Comparison of ENCODE assay signal across 4 cellular contexts in the genomic region with DNA sequence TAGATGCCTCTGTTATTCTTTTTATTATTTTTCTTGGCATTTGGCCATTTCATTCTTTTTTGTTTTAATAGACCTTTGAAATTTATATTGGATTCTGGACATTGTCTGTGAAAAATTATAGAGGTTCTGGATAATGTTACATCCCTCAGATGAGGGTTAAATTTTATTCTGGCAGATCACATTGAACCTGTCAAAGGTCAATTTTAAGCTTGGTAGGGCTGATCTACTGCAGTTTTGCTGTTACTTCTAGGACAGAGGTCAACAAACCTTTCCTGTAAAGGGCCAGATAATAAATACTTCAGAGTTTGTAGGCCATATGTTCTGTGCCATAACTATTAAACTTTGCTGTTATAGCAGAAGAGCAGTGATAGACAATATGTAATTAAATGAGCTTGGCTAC.
TF ChIP-seq lines count a peak whose summit lies in the region.

No MANE protein-coding gene starts in this region.

TF ChIP-seq in SK-N-SH, 30 proteins besides CTCF, POLR2A, EP300 and RAD21 (continued from another document):
- TF ChIP-seq, protein P1, sequence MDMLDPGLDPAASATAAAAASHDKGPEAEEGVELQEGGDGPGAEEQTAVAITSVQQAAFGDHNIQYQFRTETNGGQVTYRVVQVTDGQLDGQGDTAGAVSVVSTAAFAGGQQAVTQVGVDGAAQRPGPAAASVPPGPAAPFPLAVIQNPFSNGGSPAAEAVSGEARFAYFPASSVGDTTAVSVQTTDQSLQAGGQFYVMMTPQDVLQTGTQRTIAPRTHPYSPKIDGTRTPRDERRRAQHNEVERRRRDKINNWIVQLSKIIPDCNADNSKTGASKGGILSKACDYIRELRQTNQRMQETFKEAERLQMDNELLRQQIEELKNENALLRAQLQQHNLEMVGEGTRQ (IDR thresholded peaks at IDR 0.05; ENCODE audit: borderline replicate concordance, low read depth, low read length) = no peak
- TF ChIP-seq, protein P2, sequence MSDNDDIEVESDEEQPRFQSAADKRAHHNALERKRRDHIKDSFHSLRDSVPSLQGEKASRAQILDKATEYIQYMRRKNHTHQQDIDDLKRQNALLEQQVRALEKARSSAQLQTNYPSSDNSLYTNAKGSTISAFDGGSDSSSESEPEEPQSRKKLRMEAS (IDR thresholded peaks at IDR 0.05; ENCODE audit: low read depth) = no peak

TF ChIP-seq in SK-N-SH treated with all-trans-retinoic acid at 6 μM for 48 hours, 23 proteins besides CTCF, POLR2A, EP300 and RAD21 (continued from another document and continues in another):
- no peak for TF ChIP-seq GLIS3 (CRISPR knock-in tag; IDR thresholded peaks at IDR 0.05)
- TF ChIP-seq, protein P3, sequence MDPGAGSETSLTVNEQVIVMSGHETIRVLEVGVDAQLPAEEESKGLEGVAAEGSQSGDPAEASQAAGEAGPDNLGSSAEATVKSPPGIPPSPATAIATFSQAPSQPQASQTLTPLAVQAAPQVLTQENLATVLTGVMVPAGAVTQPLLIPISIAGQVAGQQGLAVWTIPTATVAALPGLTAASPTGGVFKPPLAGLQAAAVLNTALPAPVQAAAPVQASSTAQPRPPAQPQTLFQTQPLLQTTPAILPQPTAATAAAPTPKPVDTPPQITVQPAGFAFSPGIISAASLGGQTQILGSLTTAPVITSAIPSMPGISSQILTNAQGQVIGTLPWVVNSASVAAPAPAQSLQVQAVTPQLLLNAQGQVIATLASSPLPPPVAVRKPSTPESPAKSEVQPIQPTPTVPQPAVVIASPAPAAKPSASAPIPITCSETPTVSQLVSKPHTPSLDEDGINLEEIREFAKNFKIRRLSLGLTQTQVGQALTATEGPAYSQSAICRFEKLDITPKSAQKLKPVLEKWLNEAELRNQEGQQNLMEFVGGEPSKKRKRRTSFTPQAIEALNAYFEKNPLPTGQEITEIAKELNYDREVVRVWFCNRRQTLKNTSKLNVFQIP (CRISPR knock-in tag; IDR thresholded peaks at IDR 0.05; ENCODE audit: borderline replicate concordance, low read depth) = no peak
- TF ChIP-seq PPARA (CRISPR knock-in tag; IDR thresholded peaks at IDR 0.05; ENCODE audit: borderline replicate concordance) = no peak
- no peak for TF ChIP-seq ZNF565 (CRISPR knock-in tag; conservative IDR thresholded peaks at IDR 0.05; ENCODE audit: low read depth)
- no peak for TF ChIP-seq TCF4 (CRISPR knock-in tag; IDR thresholded peaks at IDR 0.05; ENCODE audit: borderline replicate concordance)
- TF ChIP-seq RARB (CRISPR knock-in tag; IDR thresholded peaks at IDR 0.05) = no peak
- TF ChIP-seq ESRRG (CRISPR knock-in tag; IDR thresholded peaks at IDR 0.05) = no peak
- TF ChIP-seq, protein P4, sequence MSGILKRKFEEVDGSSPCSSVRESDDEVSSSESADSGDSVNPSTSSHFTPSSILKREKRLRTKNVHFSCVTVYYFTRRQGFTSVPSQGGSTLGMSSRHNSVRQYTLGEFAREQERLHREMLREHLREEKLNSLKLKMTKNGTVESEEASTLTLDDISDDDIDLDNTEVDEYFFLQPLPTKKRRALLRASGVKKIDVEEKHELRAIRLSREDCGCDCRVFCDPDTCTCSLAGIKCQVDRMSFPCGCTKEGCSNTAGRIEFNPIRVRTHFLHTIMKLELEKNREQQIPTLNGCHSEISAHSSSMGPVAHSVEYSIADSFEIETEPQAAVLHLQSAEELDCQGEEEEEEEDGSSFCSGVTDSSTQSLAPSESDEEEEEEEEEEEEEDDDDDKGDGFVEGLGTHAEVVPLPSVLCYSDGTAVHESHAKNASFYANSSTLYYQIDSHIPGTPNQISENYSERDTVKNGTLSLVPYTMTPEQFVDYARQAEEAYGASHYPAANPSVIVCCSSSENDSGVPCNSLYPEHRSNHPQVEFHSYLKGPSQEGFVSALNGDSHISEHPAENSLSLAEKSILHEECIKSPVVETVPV (CRISPR knock-in tag; IDR thresholded peaks at IDR 0.05) = no peak
- no peak for TF ChIP-seq ISL1 (CRISPR knock-in tag; IDR thresholded peaks at IDR 0.05)
- no peak for TF ChIP-seq OSR1 (CRISPR knock-in tag; IDR thresholded peaks at IDR 0.05)

TF ChIP-seq in liver, 16 proteins besides CTCF, POLR2A, EP300 and RAD21 (continued from another document):
- TF ChIP-seq, protein P5, sequence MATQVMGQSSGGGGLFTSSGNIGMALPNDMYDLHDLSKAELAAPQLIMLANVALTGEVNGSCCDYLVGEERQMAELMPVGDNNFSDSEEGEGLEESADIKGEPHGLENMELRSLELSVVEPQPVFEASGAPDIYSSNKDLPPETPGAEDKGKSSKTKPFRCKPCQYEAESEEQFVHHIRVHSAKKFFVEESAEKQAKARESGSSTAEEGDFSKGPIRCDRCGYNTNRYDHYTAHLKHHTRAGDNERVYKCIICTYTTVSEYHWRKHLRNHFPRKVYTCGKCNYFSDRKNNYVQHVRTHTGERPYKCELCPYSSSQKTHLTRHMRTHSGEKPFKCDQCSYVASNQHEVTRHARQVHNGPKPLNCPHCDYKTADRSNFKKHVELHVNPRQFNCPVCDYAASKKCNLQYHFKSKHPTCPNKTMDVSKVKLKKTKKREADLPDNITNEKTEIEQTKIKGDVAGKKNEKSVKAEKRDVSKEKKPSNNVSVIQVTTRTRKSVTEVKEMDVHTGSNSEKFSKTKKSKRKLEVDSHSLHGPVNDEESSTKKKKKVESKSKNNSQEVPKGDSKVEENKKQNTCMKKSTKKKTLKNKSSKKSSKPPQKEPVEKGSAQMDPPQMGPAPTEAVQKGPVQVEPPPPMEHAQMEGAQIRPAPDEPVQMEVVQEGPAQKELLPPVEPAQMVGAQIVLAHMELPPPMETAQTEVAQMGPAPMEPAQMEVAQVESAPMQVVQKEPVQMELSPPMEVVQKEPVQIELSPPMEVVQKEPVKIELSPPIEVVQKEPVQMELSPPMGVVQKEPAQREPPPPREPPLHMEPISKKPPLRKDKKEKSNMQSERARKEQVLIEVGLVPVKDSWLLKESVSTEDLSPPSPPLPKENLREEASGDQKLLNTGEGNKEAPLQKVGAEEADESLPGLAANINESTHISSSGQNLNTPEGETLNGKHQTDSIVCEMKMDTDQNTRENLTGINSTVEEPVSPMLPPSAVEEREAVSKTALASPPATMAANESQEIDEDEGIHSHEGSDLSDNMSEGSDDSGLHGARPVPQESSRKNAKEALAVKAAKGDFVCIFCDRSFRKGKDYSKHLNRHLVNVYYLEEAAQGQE (IDR thresholded peaks at IDR 0.05) = no peak
- peak; percentile 57 to 68 for TF ChIP-seq RXRA (IDR thresholded peaks at IDR 0.05)

TF ChIP-seq in HepG2, 621 proteins besides CTCF, POLR2A, EP300 and RAD21 (continued from another document):
- TF ChIP-seq, protein P6, sequence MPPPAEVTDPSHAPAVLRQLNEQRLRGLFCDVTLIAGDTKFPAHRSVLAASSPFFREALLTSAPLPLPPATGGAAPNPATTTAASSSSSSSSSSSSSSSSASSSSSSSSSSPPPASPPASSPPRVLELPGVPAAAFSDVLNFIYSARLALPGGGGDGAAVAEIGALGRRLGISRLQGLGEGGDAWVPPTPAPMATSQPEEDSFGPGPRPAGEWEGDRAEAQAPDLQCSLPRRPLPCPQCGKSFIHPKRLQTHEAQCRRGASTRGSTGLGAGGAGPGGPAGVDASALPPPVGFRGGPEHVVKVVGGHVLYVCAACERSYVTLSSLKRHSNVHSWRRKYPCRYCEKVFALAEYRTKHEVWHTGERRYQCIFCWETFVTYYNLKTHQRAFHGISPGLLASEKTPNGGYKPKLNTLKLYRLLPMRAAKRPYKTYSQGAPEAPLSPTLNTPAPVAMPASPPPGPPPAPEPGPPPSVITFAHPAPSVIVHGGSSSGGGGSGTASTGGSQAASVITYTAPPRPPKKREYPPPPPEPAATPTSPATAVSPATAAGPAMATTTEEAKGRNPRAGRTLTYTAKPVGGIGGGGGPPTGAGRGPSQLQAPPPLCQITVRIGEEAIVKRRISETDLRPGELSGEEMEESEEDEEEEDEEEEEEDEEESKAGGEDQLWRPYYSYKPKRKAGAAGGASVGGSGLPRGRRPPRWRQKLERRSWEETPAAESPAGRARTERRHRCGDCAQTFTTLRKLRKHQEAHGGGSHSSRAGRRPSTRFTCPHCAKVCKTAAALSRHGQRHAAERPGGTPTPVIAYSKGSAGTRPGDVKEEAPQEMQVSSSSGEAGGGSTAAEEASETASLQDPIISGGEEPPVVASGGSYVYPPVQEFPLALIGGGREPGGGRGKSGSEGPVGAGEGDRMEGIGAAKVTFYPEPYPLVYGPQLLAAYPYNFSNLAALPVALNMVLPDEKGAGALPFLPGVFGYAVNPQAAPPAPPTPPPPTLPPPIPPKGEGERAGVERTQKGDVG (CRISPR knock-in tag; IDR thresholded peaks at IDR 0.05; ENCODE audit: borderline replicate concordance) = no peak
- TF ChIP-seq HOXD1 (CRISPR knock-in tag; IDR thresholded peaks at IDR 0.05) (no peak), HNRNPLL (IDR thresholded peaks at IDR 0.05; ENCODE audit: low read depth, low read length, poor library complexity, severe bottlenecking) (no peak), ZNF3 (CRISPR knock-in tag; IDR thresholded peaks at IDR 0.05) (no peak), THAP11 (CRISPR knock-in tag; IDR thresholded peaks at IDR 0.05) (no peak)
- TF ChIP-seq, protein P7, sequence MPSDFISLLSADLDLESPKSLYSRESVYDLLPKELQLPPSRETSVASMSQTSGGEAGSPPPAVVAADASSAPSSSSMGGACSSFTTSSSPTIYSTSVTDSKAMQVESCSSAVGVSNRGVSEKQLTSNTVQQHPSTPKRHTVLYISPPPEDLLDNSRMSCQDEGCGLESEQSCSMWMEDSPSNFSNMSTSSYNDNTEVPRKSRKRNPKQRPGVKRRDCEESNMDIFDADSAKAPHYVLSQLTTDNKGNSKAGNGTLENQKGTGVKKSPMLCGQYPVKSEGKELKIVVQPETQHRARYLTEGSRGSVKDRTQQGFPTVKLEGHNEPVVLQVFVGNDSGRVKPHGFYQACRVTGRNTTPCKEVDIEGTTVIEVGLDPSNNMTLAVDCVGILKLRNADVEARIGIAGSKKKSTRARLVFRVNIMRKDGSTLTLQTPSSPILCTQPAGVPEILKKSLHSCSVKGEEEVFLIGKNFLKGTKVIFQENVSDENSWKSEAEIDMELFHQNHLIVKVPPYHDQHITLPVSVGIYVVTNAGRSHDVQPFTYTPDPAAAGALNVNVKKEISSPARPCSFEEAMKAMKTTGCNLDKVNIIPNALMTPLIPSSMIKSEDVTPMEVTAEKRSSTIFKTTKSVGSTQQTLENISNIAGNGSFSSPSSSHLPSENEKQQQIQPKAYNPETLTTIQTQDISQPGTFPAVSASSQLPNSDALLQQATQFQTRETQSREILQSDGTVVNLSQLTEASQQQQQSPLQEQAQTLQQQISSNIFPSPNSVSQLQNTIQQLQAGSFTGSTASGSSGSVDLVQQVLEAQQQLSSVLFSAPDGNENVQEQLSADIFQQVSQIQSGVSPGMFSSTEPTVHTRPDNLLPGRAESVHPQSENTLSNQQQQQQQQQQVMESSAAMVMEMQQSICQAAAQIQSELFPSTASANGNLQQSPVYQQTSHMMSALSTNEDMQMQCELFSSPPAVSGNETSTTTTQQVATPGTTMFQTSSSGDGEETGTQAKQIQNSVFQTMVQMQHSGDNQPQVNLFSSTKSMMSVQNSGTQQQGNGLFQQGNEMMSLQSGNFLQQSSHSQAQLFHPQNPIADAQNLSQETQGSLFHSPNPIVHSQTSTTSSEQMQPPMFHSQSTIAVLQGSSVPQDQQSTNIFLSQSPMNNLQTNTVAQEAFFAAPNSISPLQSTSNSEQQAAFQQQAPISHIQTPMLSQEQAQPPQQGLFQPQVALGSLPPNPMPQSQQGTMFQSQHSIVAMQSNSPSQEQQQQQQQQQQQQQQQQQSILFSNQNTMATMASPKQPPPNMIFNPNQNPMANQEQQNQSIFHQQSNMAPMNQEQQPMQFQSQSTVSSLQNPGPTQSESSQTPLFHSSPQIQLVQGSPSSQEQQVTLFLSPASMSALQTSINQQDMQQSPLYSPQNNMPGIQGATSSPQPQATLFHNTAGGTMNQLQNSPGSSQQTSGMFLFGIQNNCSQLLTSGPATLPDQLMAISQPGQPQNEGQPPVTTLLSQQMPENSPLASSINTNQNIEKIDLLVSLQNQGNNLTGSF (CRISPR knock-in tag; IDR thresholded peaks at IDR 0.05) = no peak
